13 cellular contexts compared by ENCODE assay signal in genomic region chr14:94077823-94078222, GRCh38. TPM values are rescaled to one million over a fixed set of nuclear protein-coding genes. Genes with fewer than 3 reads are reported as not detected.
A peak's percentile ranks its signal among the peaks of the same experiment; 100 is the strongest.
DNase-seq lines count a peak whose midpoint lies in the region; ATAC-seq, FAIRE-seq and TF ChIP-seq lines count a peak whose summit lies in the region.
"Had no signal": no experiment of that assay in that cellular context is flagged by ENCODE, and none has a peak within 500 bp of the region (broad histone marks: within the 10 kb centered on the region; RNA-seq: fewer than 3 reads in every experiment).

No MANE protein-coding gene starts in this region.

- FAIRE-seq in keratinocyte (lab: Jason Lieb, UNC), result no peak

- H3K9me3 Mint-ChIP-seq in activated T-cell treated with anti-CD3 and anti-CD28 coated beads, Interleukin-2, amount 50 U/mL, for 24 hours, result peaks cover 15% of the 10 kb centered on the region
- H3K9me3 Mint-ChIP-seq in activated T-helper 17 cell treated with anti-CD3 and anti-CD28 coated beads, Interleukin-2, amount 50 U/mL, for 72 hours, result no peaks in the 10 kb centered on the region

- no peaks in the 10 kb centered on the region for H3K9me1 ChIP-seq in keratinocyte (ENCODE audit: control insufficient read depth, extremely low read depth, insufficient read depth, low read length)

- dilution Hi-C loops in keratinocyte (cut with MboI; ENCODE audit: extremely low pct_ligation_motif_present, low sequenced_read_pairs), result no loop called here

- H2AFZ ChIP-seq in keratinocyte (ENCODE audit: control insufficient read depth, low read length) (no peak overlapping the region), mesenchymal stem cell (ENCODE audit: low read depth, low read length) (no peak overlapping the region)

- H3K4me3 Mint-ChIP-seq in activated T-cell treated with anti-CD3 and anti-CD28 coated beads, Interleukin-2, amount 50 U/mL, for 24 hours, result peak overlapping the region; percentile 99
- H3K4me3 Mint-ChIP-seq in activated T-helper 17 cell treated with anti-CD3 and anti-CD28 coated beads, Interleukin-2, amount 50 U/mL, for 72 hours, result peak overlapping the region; percentile 87

- H3K9me3 ChIP-seq in keratinocyte (ENCODE audit: control insufficient read depth, low read depth, low read length) (peaks cover 2% of the 10 kb centered on the region), stomach smooth muscle (ENCODE audit: control insufficient read depth in 2 of 2, low read length in 2 of 2) (peaks cover 0 to 3% of the 10 kb centered on the region in 2 donors), mesenchymal stem cell (ENCODE audit: control insufficient read depth, low read length) (peaks cover 22% of the 10 kb centered on the region)

- H3K36me3 ChIP-seq in keratinocyte (ENCODE audit: control insufficient read depth in 2 of 2, extremely low read depth in 1 of 2, insufficient read depth in 2 of 2, low read length in 2 of 2) (peaks cover 8 to 16% of the 10 kb centered on the region in 2 experiments), stomach smooth muscle (ENCODE audit: control insufficient read depth in 2 of 2, insufficient read depth in 2 of 2, low read length in 2 of 2) (peaks cover 12% of the 10 kb centered on the region in 2 donors), mesenchymal stem cell (ENCODE audit: control insufficient read depth in 1 of 2, insufficient read depth in 2 of 2, low read depth in 1 of 2, low read length in 2 of 2) (peaks cover 8 to 49% of the 10 kb centered on the region in 2 experiments)

- no peak for TF ChIP-seq CTCF in keratinocyte (optimal IDR thresholded peaks at IDR 0.05 in 1 of 3, IDR thresholded peaks at IDR 0.05 in 1 of 3, conservative IDR thresholded peaks at IDR 0.05 in 1 of 3; ENCODE audit: extremely low read depth in 1 of 3, insufficient read depth in 2 of 3, low read length in 3 of 3)

- H3K4me3 ChIP-seq in keratinocyte (ENCODE audit: control insufficient read depth in 2 of 3, extremely low read depth in 1 of 3, insufficient read depth in 2 of 3, low read depth in 1 of 3, low read length in 3 of 3) (peak overlapping the region in 1 of 3 experiments; percentile 4), stomach smooth muscle (ENCODE audit: low read length in 2 of 2) (peak overlapping the region; percentile 86 to 98), mesenchymal stem cell (ENCODE audit: insufficient read depth in 1 of 2, low read depth in 1 of 2, low read length in 2 of 2) (peak overlapping the region in 1 of 2 experiments; percentile 96)

- no peak for DNase-seq in activated T-cell treated with anti-CD3 and anti-CD28 coated beads, Interleukin-2, amount 50 U/mL, for 24 hours
- no peak for DNase-seq in activated T-cell treated with anti-CD3 and anti-CD28 coated beads, Interleukin-2, amount 50 U/mL, for 48 hours
- DNase-seq in keratinocyte (ENCODE audit: low read depth, low spot score), result no peak
- no peak for DNase-seq in NCI-H187 (lab: John Stamatoyannopoulos, UW)
- no peak for DNase-seq in mesenchymal stem cell
- DNase-seq in mesenteric fat pad (ENCODE audit: low spot score), result no peak
- DNase-seq: foreskin melanocyte; NCI-H1417; stimulated activated CD4-positive, alpha-beta T cell treated with anti-CD3 and anti-CD28 coated beads, Interleukin-1b, Interleukin-23, amount 100 ng/mL, for 48 hours; transverse colon; WERI-Rb-1 had no signal

- H3K27me3 Mint-ChIP-seq in activated T-cell treated with anti-CD3 and anti-CD28 coated beads, Interleukin-2, amount 50 U/mL, for 24 hours, result no peaks in the 10 kb centered on the region
- no peaks in the 10 kb centered on the region for H3K27me3 Mint-ChIP-seq in activated T-helper 17 cell treated with anti-CD3 and anti-CD28 coated beads, Interleukin-2, amount 50 U/mL, for 72 hours

- H4K20me1 ChIP-seq in keratinocyte (ENCODE audit: control insufficient read depth, extremely low read depth, insufficient read depth, low read length), result peaks cover 5% of the 10 kb centered on the region

- no peak overlapping the region for H2BK120ac ChIP-seq in mesenchymal stem cell (ENCODE audit: low read depth, low read length)

- no peak overlapping the region for H3K4ac ChIP-seq in mesenchymal stem cell (ENCODE audit: low read depth in 1 of 2, low read length in 2 of 2)

- no peak overlapping the region for H2BK15ac ChIP-seq in mesenchymal stem cell (ENCODE audit: low read depth, poor library complexity, severe bottlenecking)

- peaks cover 86% of the 10 kb centered on the region for H3K36me3 Mint-ChIP-seq in activated T-cell treated with anti-CD3 and anti-CD28 coated beads, Interleukin-2, amount 50 U/mL, for 24 hours (ENCODE audit: low read depth)
- peaks cover 86% of the 10 kb centered on the region for H3K36me3 Mint-ChIP-seq in activated T-helper 17 cell treated with anti-CD3 and anti-CD28 coated beads, Interleukin-2, amount 50 U/mL, for 72 hours (ENCODE audit: low read depth)

- no peak overlapping the region for H4K91ac ChIP-seq in mesenchymal stem cell (ENCODE audit: low read length)

- no CpG with 5 or more reads among the region's 5 CpGs for whole genome bisulfite sequencing in mesenchymal stem cell

- H3K4me2 ChIP-seq in keratinocyte (ENCODE audit: control insufficient read depth, extremely low read depth, insufficient read depth, low read depth, low read length), result peak overlapping the region; percentile 41
- no peak overlapping the region for H3K4me2 ChIP-seq in mesenchymal stem cell (ENCODE audit: low read length, poor library complexity, severe bottlenecking)

- H3K18ac ChIP-seq in mesenchymal stem cell (ENCODE audit: low read depth in 1 of 2, low read length in 2 of 2), result no peak overlapping the region

- H2AK5ac ChIP-seq in mesenchymal stem cell (ENCODE audit: low read length, severe bottlenecking), result no peak overlapping the region

- H3K27me3 ChIP-seq in keratinocyte (ENCODE audit: control insufficient read depth, extremely low read depth, insufficient read depth, low read length) (no peaks in the 10 kb centered on the region), stomach smooth muscle (ENCODE audit: control insufficient read depth in 1 of 2, insufficient read depth in 2 of 2, low read length in 2 of 2) (no peaks in the 10 kb centered on the region), mesenchymal stem cell (ENCODE audit: control insufficient read depth in 1 of 2, insufficient read depth in 1 of 2, low read length in 2 of 2) (no peaks in the 10 kb centered on the region)
- H3K27me3 ChIP-seq: transverse colon had no signal

- no peak overlapping the region for H2BK12ac ChIP-seq in mesenchymal stem cell (ENCODE audit: low read length in 2 of 2)

- H3K14ac ChIP-seq in mesenchymal stem cell (ENCODE audit: low read length in 2 of 2), result no peak overlapping the region

- H3K27ac ChIP-seq in keratinocyte (ENCODE audit: control insufficient read depth, insufficient read depth, low read length) (no peak overlapping the region), stomach smooth muscle (ENCODE audit: low read length) (no peak overlapping the region), mesenchymal stem cell (ENCODE audit: low read length, poor library complexity, severe bottlenecking) (no peak overlapping the region)
- H3K27ac ChIP-seq: transverse colon, WERI-Rb-1 had no signal

- H3K27ac Mint-ChIP-seq in activated T-cell treated with anti-CD3 and anti-CD28 coated beads, Interleukin-2, amount 50 U/mL, for 24 hours, result peak overlapping the region; percentile 99
- peak overlapping the region; percentile 99 for H3K27ac Mint-ChIP-seq in activated T-helper 17 cell treated with anti-CD3 and anti-CD28 coated beads, Interleukin-2, amount 50 U/mL, for 72 hours

- H3K4me1 ChIP-seq in keratinocyte (ENCODE audit: control insufficient read depth, extremely low read depth, insufficient read depth, low read length) (peaks cover 30% of the 10 kb centered on the region), stomach smooth muscle (ENCODE audit: control insufficient read depth, insufficient read depth, low read length) (peaks cover 29% of the 10 kb centered on the region), mesenchymal stem cell (ENCODE audit: control insufficient read depth, insufficient read depth, low read depth, low read length) (peaks cover 5% of the 10 kb centered on the region)

- no peak for ATAC-seq in activated T-helper 17 cell treated with anti-CD3 and anti-CD28 coated beads, Interleukin-2, amount 50 U/mL, for 72 hours (replicated peaks)

- H2BK5ac ChIP-seq in mesenchymal stem cell (ENCODE audit: low read depth, low read length, poor library complexity, severe bottlenecking), result no peak overlapping the region

- peaks cover 72% of the 10 kb centered on the region for H3K4me1 Mint-ChIP-seq in activated T-cell treated with anti-CD3 and anti-CD28 coated beads, Interleukin-2, amount 50 U/mL, for 24 hours (ENCODE audit: low read depth)
- H3K4me1 Mint-ChIP-seq in activated T-helper 17 cell treated with anti-CD3 and anti-CD28 coated beads, Interleukin-2, amount 50 U/mL, for 72 hours, result peaks cover 37% of the 10 kb centered on the region

- H3K23ac ChIP-seq in mesenchymal stem cell (ENCODE audit: low read length in 2 of 2), result no peak overlapping the region

- H3K79me2 ChIP-seq in keratinocyte (ENCODE audit: control insufficient read depth, insufficient read depth, low read length), result peaks cover 83% of the 10 kb centered on the region

- peaks cover 2% of the 10 kb centered on the region for H3K79me1 ChIP-seq in mesenchymal stem cell (replicated peaks; ENCODE audit: low read length, poor library complexity, severe bottlenecking)

- H4K8ac ChIP-seq in mesenchymal stem cell (ENCODE audit: low read length), result no peak overlapping the region

- H3K9ac ChIP-seq in keratinocyte (ENCODE audit: control insufficient read depth, extremely low read depth, insufficient read depth, low read length) (no peak overlapping the region), stomach smooth muscle (ENCODE audit: low read length in 2 of 2) (peak overlapping the region in 1 of 2 donors; percentile 96), mesenchymal stem cell (ENCODE audit: low read length) (no peak overlapping the region)

RNA-seq across cellular contexts. Expression of gene DDX24, which starts 3.2 kb away (rescaled TPM):
- 100 to 1,000 TPM; 222 to 241 TPM for total RNA-seq in activated T-helper 17 cell treated with anti-CD3 and anti-CD28 coated beads, Interleukin-2, amount 50 U/mL, for 72 hours
- 171 to 179 TPM (median 172 TPM) in 3 replicates for polyA plus RNA-seq in keratinocyte
- polyA plus RNA-seq in keratinocyte (2011; ENCODE audit: low read depth), result 251 TPM
- polyA plus RNA-seq in keratinocyte (2011; cell fraction: cytosol; rRNA removed), result 124 and 159 TPM in 2 replicates
- polyA plus RNA-seq in keratinocyte (2011; cell fraction: nucleus; rRNA removed), result 237 and 260 TPM in 2 replicates
- 128 and 144 TPM in 2 replicates for polyA plus RNA-seq in keratinocyte (2012; ENCODE audit: low replicate concordance)
- 63.3 to 137 TPM (median 126 TPM) in 3 replicates for polyA minus RNA-seq in keratinocyte
- polyA minus RNA-seq in keratinocyte (2011; cell fraction: cytosol; rRNA and poly(A)+ RNA removed), result 56.6 TPM
- polyA minus RNA-seq in keratinocyte (2011; cell fraction: nucleus; rRNA and poly(A)+ RNA removed), result 69.4 and 106 TPM in 2 replicates
- polyA plus RNA-seq in mesenchymal stem cell (2013, experiment 1 of 2), result 132 TPM
- 129 TPM for polyA plus RNA-seq in mesenchymal stem cell (2013, experiment 2 of 2)
- 198 TPM for total RNA-seq in mesenteric fat pad

RNA-seq across cellular contexts. Expression of gene IFI27L1, which starts 3.3 kb away (rescaled TPM):
- 10 to 100 TPM; 34.5 to 35.4 TPM for total RNA-seq in activated T-helper 17 cell treated with anti-CD3 and anti-CD28 coated beads, Interleukin-2, amount 50 U/mL, for 72 hours
- 17.4 to 25.0 TPM (median 18.9 TPM) in 3 replicates for polyA plus RNA-seq in keratinocyte
- polyA plus RNA-seq in keratinocyte (2011; ENCODE audit: low read depth), result 5.6 TPM
- polyA plus RNA-seq in keratinocyte (2011; cell fraction: cytosol; rRNA removed), result 10.0 and 19.6 TPM in 2 replicates
- 20.2 and 23.1 TPM in 2 replicates for polyA plus RNA-seq in keratinocyte (2011; cell fraction: nucleus; rRNA removed)
- polyA plus RNA-seq in keratinocyte (2012; ENCODE audit: low replicate concordance), result 10.5 and 19.4 TPM in 2 replicates
- polyA minus RNA-seq in keratinocyte, result 5.7 to 11.1 TPM (median 5.9 TPM) in 3 replicates
- polyA minus RNA-seq in keratinocyte (2011; cell fraction: cytosol; rRNA and poly(A)+ RNA removed), result 13.8 TPM
- polyA minus RNA-seq in keratinocyte (2011; cell fraction: nucleus; rRNA and poly(A)+ RNA removed), result 2.9 and 3.9 TPM in 2 replicates
- 20.5 TPM for polyA plus RNA-seq in mesenchymal stem cell (2013, experiment 1 of 2)
- 20.5 TPM for polyA plus RNA-seq in mesenchymal stem cell (2013, experiment 2 of 2)
- total RNA-seq in mesenteric fat pad, result 19.6 TPM

RNA-seq across cellular contexts. Expression of gene IFI27, which starts 32.7 kb away (rescaled TPM):
- 1 to 10 TPM; 2.1 to 3.0 TPM for total RNA-seq in activated T-helper 17 cell treated with anti-CD3 and anti-CD28 coated beads, Interleukin-2, amount 50 U/mL, for 72 hours
- 1,132 to 3,594 TPM (median 2,783 TPM) in 3 replicates for polyA plus RNA-seq in keratinocyte
- 20.3 TPM for polyA plus RNA-seq in keratinocyte (2011; ENCODE audit: low read depth)
- 1,962 and 3,733 TPM in 2 replicates for polyA plus RNA-seq in keratinocyte (2011; cell fraction: cytosol; rRNA removed)
- polyA plus RNA-seq in keratinocyte (2011; cell fraction: nucleus; rRNA removed), result 1,216 and 1,507 TPM in 2 replicates
- polyA plus RNA-seq in keratinocyte (2012; ENCODE audit: low replicate concordance), result 221 and 1,754 TPM in 2 replicates
- 758 to 2,926 TPM (median 795 TPM) in 3 replicates for polyA minus RNA-seq in keratinocyte
- 1,322 TPM for polyA minus RNA-seq in keratinocyte (2011; cell fraction: cytosol; rRNA and poly(A)+ RNA removed)
- polyA minus RNA-seq in keratinocyte (2011; cell fraction: nucleus; rRNA and poly(A)+ RNA removed), result 228 and 282 TPM in 2 replicates
- polyA plus RNA-seq in mesenchymal stem cell (2013, experiment 1 of 2), result 1.2 TPM
- polyA plus RNA-seq in mesenchymal stem cell (2013, experiment 2 of 2), result 1.3 TPM
- total RNA-seq in mesenteric fat pad, result 495 TPM

RNA-seq across cellular contexts. Expression of gene IFI27L2, which starts 51.6 kb away (rescaled TPM):
- 10 to 100 TPM; 58.5 to 58.8 TPM for total RNA-seq in activated T-helper 17 cell treated with anti-CD3 and anti-CD28 coated beads, Interleukin-2, amount 50 U/mL, for 72 hours
- polyA plus RNA-seq in keratinocyte, result 67.5 to 179 TPM (median 82.2 TPM) in 3 replicates
- polyA plus RNA-seq in keratinocyte (2011; ENCODE audit: low read depth), result 13.2 TPM
- 69.1 and 147 TPM in 2 replicates for polyA plus RNA-seq in keratinocyte (2011; cell fraction: cytosol; rRNA removed)
- 49.5 and 57.5 TPM in 2 replicates for polyA plus RNA-seq in keratinocyte (2011; cell fraction: nucleus; rRNA removed)
- polyA plus RNA-seq in keratinocyte (2012; ENCODE audit: low replicate concordance), result 92.1 and 193 TPM in 2 replicates
- polyA minus RNA-seq in keratinocyte, result 32.7 to 59.4 TPM (median 35.4 TPM) in 3 replicates
- polyA minus RNA-seq in keratinocyte (2011; cell fraction: cytosol; rRNA and poly(A)+ RNA removed), result 191 TPM
- 9.8 and 11.2 TPM in 2 replicates for polyA minus RNA-seq in keratinocyte (2011; cell fraction: nucleus; rRNA and poly(A)+ RNA removed)
- 72.9 TPM for polyA plus RNA-seq in mesenchymal stem cell (2013, experiment 1 of 2)
- 74.9 TPM for polyA plus RNA-seq in mesenchymal stem cell (2013, experiment 2 of 2)
- 42.6 TPM for total RNA-seq in mesenteric fat pad

RNA-seq across cellular contexts. Expression of gene OTUB2, which starts 51.7 kb away (rescaled TPM):
- total RNA-seq in activated T-helper 17 cell treated with anti-CD3 and anti-CD28 coated beads, Interleukin-2, amount 50 U/mL, for 72 hours, result 10 to 100 TPM in 1 of 2 donors, 1 to 10 TPM in 1; 6.3 to 11.0 TPM
- polyA plus RNA-seq in keratinocyte, result 2.6 to 4.8 TPM (median 3.5 TPM) in 3 replicates
- 3.0 TPM for polyA plus RNA-seq in keratinocyte (2011; ENCODE audit: low read depth)
- 3.5 and 3.6 TPM in 2 replicates for polyA plus RNA-seq in keratinocyte (2011; cell fraction: cytosol; rRNA removed)
- polyA plus RNA-seq in keratinocyte (2011; cell fraction: nucleus; rRNA removed), result 4.5 and 5.3 TPM in 2 replicates
- polyA plus RNA-seq in keratinocyte (2012; ENCODE audit: low replicate concordance), result 4.5 and 4.7 TPM in 2 replicates
- 8.5 to 14.3 TPM (median 10.1 TPM) in 3 replicates for polyA minus RNA-seq in keratinocyte
- polyA minus RNA-seq in keratinocyte (2011; cell fraction: cytosol; rRNA and poly(A)+ RNA removed), result 8.8 TPM
- polyA minus RNA-seq in keratinocyte (2011; cell fraction: nucleus; rRNA and poly(A)+ RNA removed), result 5.2 and 8.1 TPM in 2 replicates
- polyA plus RNA-seq in mesenchymal stem cell (2013, experiment 1 of 2), result 1.1 TPM
- polyA plus RNA-seq in mesenchymal stem cell (2013, experiment 2 of 2), result 1.1 TPM
- 1.2 TPM for total RNA-seq in mesenteric fat pad

Comparison
In these comparisons a context has a peak if more than half of its experiments do, and no peak if none do; other contexts are left out.
1. RNA of gene IFI27, which starts 32.7 kb away (total RNA-seq): 495 TPM in mesenteric fat pad (single experiment); 2.1 to 3.0 TPM in activated T-helper 17 cell treated with anti-CD3 and anti-CD28 coated beads, Interleukin-2, amount 50 U/mL, for 72 hours; every median in the first group is over 100 times any median in the second.